In genomic region chr12:57943438-57944080, GRCh38 we compare ENCODE assay signal across 21 cellular contexts.
"Had no signal": no experiment of that assay in that cellular context is flagged by ENCODE, and none has a peak within 500 bp of the region (broad histone marks: within the 10 kb centered on the region; RNA-seq: fewer than 3 reads in every experiment).

No MANE protein-coding gene starts in this region.

- H3K27ac Mint-ChIP-seq: activated CD4-positive, alpha-beta memory T cell treated with anti-CD3 and anti-CD28 coated beads, Interleukin-2, amount 10 ng/mL, durations not matched to agents 7 days and 5 days; activated CD4-positive, alpha-beta T cell treated with anti-CD3 and anti-CD28 coated beads for 36 hours; activated naive CD8-positive, alpha-beta T cell treated with anti-CD3 and anti-CD28 coated beads, Interleukin-2, amount 10 ng/mL, durations not matched to agents 7 days and 5 days; activated T-cell treated with anti-CD3 and anti-CD28 coated beads, Interleukin-2, amount 50 U/mL, for 24 hours; brain had no signal

- H3K27me3 ChIP-seq: esophagus squamous epithelium, hepatocyte, left lung had no signal

- ATAC-seq: activated CD4-positive, alpha-beta T cell treated with anti-CD3 and anti-CD28 coated beads for 36 hours; left lung; mucosa of descending colon; naive thymus-derived CD8-positive, alpha-beta T cell had no signal

- H3K79me2 ChIP-seq: hepatocyte had no signal

- H3K36me3 Mint-ChIP-seq: brain had no signal

- H3K27ac ChIP-seq: coronary artery, esophagus squamous epithelium, hepatocyte, left lung, skin epidermis, VCaP had no signal

- DNase-seq: activated CD4-positive, alpha-beta memory T cell treated with anti-CD3 and anti-CD28 coated beads, Interleukin-2, amount 10 ng/mL, durations not matched to agents 7 days and 5 days; activated CD4-positive, alpha-beta T cell treated with anti-CD3 and anti-CD28 coated beads for 36 hours; activated effector memory CD4-positive, alpha-beta T cell treated with anti-CD3 and anti-CD28 coated beads, Interleukin-2, amount 50 U/mL, for 16 hours; activated naive CD8-positive, alpha-beta T cell treated with anti-CD3 and anti-CD28 coated beads, Interleukin-2, amount 10 ng/mL, durations not matched to agents 7 days and 5 days; activated T-cell treated with anti-CD3 and anti-CD28 coated beads, Interleukin-2, amount 50 U/mL, for 24 hours; central memory CD4-positive, alpha-beta T cell; effector CD4-positive, alpha-beta T cell; esophagus squamous epithelium; left lung; naive thymus-derived CD8-positive, alpha-beta T cell; occipital lobe; stimulated activated CD4-positive, alpha-beta T cell treated with anti-CD3 and anti-CD28 coated beads, Interleukin-15, amount 100 ng/mL, for 24 hours; stimulated activated CD4-positive, alpha-beta T cell treated with anti-CD3 and anti-CD28 coated beads, Interleukin-4, amount 100 ng/mL, for 1 hour; stimulated activated naive CD4-positive, alpha-beta T cell; trophoblast cell had no signal

- H3K4me3 ChIP-seq: coronary artery, esophagus squamous epithelium, hepatocyte, left lung, mucosa of descending colon, skin epidermis had no signal

- H3K27me3 Mint-ChIP-seq: activated CD4-positive, alpha-beta memory T cell treated with anti-CD3 and anti-CD28 coated beads, Interleukin-2, amount 10 ng/mL, durations not matched to agents 7 days and 5 days; activated CD4-positive, alpha-beta T cell treated with anti-CD3 and anti-CD28 coated beads for 36 hours; activated naive CD8-positive, alpha-beta T cell treated with anti-CD3 and anti-CD28 coated beads, Interleukin-2, amount 10 ng/mL, durations not matched to agents 7 days and 5 days; activated T-cell treated with anti-CD3 and anti-CD28 coated beads, Interleukin-2, amount 50 U/mL, for 24 hours; naive thymus-derived CD8-positive, alpha-beta T cell had no signal

- H2AFZ ChIP-seq: hepatocyte had no signal

- H3K4me2 ChIP-seq: hepatocyte had no signal

- H3K9me3 Mint-ChIP-seq: activated CD4-positive, alpha-beta memory T cell treated with anti-CD3 and anti-CD28 coated beads, Interleukin-2, amount 10 ng/mL, durations not matched to agents 7 days and 5 days; activated T-cell treated with anti-CD3 and anti-CD28 coated beads, Interleukin-2, amount 50 U/mL, for 24 hours; brain; naive thymus-derived CD8-positive, alpha-beta T cell had no signal

- H3K9me3 ChIP-seq: esophagus squamous epithelium, left lung, mucosa of descending colon had no signal
